In the genomic region with DNA sequence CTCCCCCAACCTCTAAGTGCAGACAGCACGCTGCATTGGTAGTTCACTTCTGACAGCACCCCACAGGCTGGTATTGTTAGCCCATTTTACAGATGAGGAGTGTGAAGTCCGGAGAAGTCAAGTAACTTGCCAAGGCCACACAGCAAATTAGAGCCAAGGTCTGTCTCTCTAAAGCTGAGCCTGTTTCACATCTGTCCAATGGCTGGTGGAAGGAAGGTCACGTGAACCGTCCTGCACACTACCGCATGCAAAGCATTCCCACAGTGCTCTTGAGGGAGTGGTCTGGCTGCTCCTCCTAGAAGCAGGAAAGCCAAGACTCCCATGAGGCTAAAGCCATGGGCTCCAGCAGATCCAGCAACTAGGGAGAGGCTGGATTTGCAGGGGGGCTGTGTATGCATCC, we compare ENCODE assay signal across 1 cellular context.
TF ChIP-seq lines count a peak whose summit lies in the region.

No MANE protein-coding gene starts in this region.

TF ChIP-seq in K562, 482 proteins besides CTCF, POLR2A, EP300 and RAD21 (continued from another document):
- TF ChIP-seq, protein P1, sequence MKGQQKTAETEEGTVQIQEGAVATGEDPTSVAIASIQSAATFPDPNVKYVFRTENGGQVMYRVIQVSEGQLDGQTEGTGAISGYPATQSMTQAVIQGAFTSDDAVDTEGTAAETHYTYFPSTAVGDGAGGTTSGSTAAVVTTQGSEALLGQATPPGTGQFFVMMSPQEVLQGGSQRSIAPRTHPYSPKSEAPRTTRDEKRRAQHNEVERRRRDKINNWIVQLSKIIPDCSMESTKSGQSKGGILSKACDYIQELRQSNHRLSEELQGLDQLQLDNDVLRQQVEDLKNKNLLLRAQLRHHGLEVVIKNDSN (CRISPR knock-in tag; IDR thresholded peaks at IDR 0.05) = 0 out of 2 replicates have a peak, but pooled peaks have one; percentile 12
- no peak for TF ChIP-seq HDAC1 (IDR thresholded peaks at IDR 0.05)
